ENCODE assay signal across 1 cellular context in the genomic region with DNA sequence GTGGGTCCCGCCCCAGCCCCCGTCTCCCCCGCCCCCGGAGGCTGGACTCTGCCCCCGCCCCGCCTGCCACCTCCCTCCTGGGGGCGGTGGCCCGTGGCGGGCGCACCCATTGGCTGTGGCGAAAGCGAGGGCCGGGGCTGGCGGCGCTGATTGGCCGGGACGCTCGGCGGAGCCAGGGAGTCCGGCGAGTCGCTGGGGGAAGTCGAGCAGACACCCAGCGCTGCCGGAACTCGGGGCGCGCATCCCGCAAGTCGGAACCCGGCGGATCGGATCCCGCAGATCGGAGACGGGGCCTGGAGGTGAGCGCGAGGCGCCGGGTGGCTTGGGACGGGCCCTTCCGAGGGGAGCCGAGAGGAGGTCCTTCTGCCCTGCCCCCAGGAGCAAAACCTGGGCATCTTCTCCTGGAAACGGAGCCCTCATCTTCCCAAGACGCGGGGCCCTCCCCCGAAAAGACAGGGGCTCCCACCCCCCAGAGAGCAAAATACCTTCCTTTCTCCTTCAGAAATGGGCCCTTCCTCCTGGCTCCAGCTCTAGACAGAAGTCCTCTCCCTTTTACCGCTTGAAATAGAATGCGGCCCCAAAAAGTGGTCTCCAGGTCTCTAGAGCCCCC.
A peak's percentile ranks its signal among the peaks of the same experiment; 100 is the strongest.
TF ChIP-seq lines count a peak whose summit lies in the region.

A gene (plus strand): TSS at position 205 of the 610 bp plus-strand sequence. CDS start 61,123 bp downstream, outside the sequence.

TF ChIP-seq in HepG2, 621 proteins besides CTCF, POLR2A, EP300 and RAD21 (continued from another document and continues in another):
- TF ChIP-seq, protein P1, sequence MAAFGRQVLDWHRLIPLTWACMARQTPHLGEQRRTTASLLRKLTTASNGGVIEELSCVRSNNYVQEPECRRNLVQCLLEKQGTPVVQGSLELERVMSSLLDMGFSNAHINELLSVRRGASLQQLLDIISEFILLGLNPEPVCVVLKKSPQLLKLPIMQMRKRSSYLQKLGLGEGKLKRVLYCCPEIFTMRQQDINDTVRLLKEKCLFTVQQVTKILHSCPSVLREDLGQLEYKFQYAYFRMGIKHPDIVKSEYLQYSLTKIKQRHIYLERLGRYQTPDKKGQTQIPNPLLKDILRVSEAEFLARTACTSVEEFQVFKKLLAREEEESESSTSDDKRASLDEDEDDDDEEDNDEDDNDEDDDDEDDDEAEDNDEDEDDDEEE (CRISPR knock-in tag; IDR thresholded peaks at IDR 0.05), result peak; percentile 65; the same call in 1 of the 2 replicates
- TF ChIP-seq, protein P2, sequence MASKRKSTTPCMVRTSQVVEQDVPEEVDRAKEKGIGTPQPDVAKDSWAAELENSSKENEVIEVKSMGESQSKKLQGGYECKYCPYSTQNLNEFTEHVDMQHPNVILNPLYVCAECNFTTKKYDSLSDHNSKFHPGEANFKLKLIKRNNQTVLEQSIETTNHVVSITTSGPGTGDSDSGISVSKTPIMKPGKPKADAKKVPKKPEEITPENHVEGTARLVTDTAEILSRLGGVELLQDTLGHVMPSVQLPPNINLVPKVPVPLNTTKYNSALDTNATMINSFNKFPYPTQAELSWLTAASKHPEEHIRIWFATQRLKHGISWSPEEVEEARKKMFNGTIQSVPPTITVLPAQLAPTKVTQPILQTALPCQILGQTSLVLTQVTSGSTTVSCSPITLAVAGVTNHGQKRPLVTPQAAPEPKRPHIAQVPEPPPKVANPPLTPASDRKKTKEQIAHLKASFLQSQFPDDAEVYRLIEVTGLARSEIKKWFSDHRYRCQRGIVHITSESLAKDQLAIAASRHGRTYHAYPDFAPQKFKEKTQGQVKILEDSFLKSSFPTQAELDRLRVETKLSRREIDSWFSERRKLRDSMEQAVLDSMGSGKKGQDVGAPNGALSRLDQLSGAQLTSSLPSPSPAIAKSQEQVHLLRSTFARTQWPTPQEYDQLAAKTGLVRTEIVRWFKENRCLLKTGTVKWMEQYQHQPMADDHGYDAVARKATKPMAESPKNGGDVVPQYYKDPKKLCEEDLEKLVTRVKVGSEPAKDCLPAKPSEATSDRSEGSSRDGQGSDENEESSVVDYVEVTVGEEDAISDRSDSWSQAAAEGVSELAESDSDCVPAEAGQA (IDR thresholded peaks at IDR 0.05; ENCODE audit: low read depth), result no peak
- TF ChIP-seq, protein P2 (CRISPR knock-in tag; IDR thresholded peaks at IDR 0.05; ENCODE audit: borderline replicate concordance), result no peak
- TF ChIP-seq TEAD3 (CRISPR knock-in tag; optimal IDR thresholded peaks at IDR 0.05; ENCODE audit: borderline replicate concordance), result peak; percentile 71
- no peak for TF ChIP-seq CREM (IDR thresholded peaks at IDR 0.05)
- no peak for TF ChIP-seq CREM (CRISPR knock-in tag; IDR thresholded peaks at IDR 0.05)
- TF ChIP-seq, protein P3, sequence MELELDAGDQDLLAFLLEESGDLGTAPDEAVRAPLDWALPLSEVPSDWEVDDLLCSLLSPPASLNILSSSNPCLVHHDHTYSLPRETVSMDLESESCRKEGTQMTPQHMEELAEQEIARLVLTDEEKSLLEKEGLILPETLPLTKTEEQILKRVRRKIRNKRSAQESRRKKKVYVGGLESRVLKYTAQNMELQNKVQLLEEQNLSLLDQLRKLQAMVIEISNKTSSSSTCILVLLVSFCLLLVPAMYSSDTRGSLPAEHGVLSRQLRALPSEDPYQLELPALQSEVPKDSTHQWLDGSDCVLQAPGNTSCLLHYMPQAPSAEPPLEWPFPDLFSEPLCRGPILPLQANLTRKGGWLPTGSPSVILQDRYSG (CRISPR knock-in tag; IDR thresholded peaks at IDR 0.05), result no peak
- TF ChIP-seq MIER2 (CRISPR knock-in tag; IDR thresholded peaks at IDR 0.05), result no peak
- TF ChIP-seq ZNF331 (CRISPR knock-in tag; IDR thresholded peaks at IDR 0.05), result no peak
- TF ChIP-seq, protein P4, sequence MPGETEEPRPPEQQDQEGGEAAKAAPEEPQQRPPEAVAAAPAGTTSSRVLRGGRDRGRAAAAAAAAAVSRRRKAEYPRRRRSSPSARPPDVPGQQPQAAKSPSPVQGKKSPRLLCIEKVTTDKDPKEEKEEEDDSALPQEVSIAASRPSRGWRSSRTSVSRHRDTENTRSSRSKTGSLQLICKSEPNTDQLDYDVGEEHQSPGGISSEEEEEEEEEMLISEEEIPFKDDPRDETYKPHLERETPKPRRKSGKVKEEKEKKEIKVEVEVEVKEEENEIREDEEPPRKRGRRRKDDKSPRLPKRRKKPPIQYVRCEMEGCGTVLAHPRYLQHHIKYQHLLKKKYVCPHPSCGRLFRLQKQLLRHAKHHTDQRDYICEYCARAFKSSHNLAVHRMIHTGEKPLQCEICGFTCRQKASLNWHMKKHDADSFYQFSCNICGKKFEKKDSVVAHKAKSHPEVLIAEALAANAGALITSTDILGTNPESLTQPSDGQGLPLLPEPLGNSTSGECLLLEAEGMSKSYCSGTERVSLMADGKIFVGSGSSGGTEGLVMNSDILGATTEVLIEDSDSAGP (CRISPR knock-in tag; IDR thresholded peaks at IDR 0.05; ENCODE audit: borderline replicate concordance), result peak; percentile 68; the same call in 1 of the 2 replicates
- peak; percentile 47 for TF ChIP-seq ZNF564 (CRISPR knock-in tag; IDR thresholded peaks at IDR 0.05)
- TF ChIP-seq MTF1 (CRISPR knock-in tag; IDR thresholded peaks at IDR 0.05), result no peak
- TF ChIP-seq, protein P5, sequence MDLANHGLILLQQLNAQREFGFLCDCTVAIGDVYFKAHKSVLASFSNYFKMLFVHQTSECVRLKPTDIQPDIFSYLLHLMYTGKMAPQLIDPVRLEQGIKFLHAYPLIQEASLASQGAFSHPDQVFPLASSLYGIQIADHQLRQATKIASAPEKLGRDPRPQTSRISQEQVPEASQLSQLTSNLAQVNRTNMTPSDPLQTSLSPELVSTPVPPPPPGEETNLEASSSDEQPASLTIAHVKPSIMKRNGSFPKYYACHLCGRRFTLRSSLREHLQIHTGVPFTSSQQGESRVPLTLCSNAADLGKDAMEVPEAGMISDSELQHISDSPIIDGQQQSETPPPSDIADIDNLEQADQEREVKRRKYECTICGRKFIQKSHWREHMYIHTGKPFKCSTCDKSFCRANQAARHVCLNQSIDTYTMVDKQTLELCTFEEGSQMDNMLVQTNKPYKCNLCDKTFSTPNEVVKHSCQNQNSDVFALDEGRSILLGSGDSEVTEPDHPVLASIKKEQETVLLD (CRISPR knock-in tag; IDR thresholded peaks at IDR 0.05; ENCODE audit: low read depth), result no peak
- TF ChIP-seq SRSF1 (optimal IDR thresholded peaks at IDR 0.05; ENCODE audit: low read depth, low read length), result peak; percentile 44
- no peak for TF ChIP-seq ZBTB3 (CRISPR knock-in tag; IDR thresholded peaks at IDR 0.05; ENCODE audit: borderline replicate concordance, low read depth)
- TF ChIP-seq, protein P6, sequence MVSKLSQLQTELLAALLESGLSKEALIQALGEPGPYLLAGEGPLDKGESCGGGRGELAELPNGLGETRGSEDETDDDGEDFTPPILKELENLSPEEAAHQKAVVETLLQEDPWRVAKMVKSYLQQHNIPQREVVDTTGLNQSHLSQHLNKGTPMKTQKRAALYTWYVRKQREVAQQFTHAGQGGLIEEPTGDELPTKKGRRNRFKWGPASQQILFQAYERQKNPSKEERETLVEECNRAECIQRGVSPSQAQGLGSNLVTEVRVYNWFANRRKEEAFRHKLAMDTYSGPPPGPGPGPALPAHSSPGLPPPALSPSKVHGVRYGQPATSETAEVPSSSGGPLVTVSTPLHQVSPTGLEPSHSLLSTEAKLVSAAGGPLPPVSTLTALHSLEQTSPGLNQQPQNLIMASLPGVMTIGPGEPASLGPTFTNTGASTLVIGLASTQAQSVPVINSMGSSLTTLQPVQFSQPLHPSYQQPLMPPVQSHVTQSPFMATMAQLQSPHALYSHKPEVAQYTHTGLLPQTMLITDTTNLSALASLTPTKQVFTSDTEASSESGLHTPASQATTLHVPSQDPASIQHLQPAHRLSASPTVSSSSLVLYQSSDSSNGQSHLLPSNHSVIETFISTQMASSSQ (IDR thresholded peaks at IDR 0.05; ENCODE audit: low read depth), result no peak
- TF ChIP-seq, protein P6 (CRISPR knock-in tag; IDR thresholded peaks at IDR 0.05; ENCODE audit: borderline replicate concordance), result peak; percentile 39; the same call in 1 of the 2 replicates
- peak; percentile 53; the same call in 1 of the 2 replicates for TF ChIP-seq MED1 (CRISPR knock-in tag; IDR thresholded peaks at IDR 0.05)
- no peak for TF ChIP-seq ZNF749 (CRISPR knock-in tag; IDR thresholded peaks at IDR 0.05; ENCODE audit: borderline replicate concordance)
- TF ChIP-seq ZNF569 (CRISPR knock-in tag; IDR thresholded peaks at IDR 0.05; ENCODE audit: borderline replicate concordance), result no peak
- TF ChIP-seq, protein P7, sequence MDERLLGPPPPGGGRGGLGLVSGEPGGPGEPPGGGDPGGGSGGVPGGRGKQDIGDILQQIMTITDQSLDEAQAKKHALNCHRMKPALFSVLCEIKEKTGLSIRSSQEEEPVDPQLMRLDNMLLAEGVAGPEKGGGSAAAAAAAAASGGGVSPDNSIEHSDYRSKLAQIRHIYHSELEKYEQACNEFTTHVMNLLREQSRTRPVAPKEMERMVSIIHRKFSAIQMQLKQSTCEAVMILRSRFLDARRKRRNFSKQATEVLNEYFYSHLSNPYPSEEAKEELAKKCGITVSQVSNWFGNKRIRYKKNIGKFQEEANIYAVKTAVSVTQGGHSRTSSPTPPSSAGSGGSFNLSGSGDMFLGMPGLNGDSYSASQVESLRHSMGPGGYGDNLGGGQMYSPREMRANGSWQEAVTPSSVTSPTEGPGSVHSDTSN (CRISPR knock-in tag; IDR thresholded peaks at IDR 0.05), result no peak
- TF ChIP-seq EHMT2 (IDR thresholded peaks at IDR 0.05; ENCODE audit: borderline replicate concordance, low read depth, low read length), result no peak
- TF ChIP-seq ZNF207 (IDR thresholded peaks at IDR 0.05; ENCODE audit: borderline replicate concordance), result no peak
- no peak for TF ChIP-seq MBNL3 (CRISPR knock-in tag; conservative IDR thresholded peaks at IDR 0.05)
- no peak for TF ChIP-seq ZNF263 (CRISPR knock-in tag; IDR thresholded peaks at IDR 0.05)
- TF ChIP-seq ISL2 (CRISPR knock-in tag; IDR thresholded peaks at IDR 0.05), result peak; percentile 60; the same call in 1 of the 2 replicates
- TF ChIP-seq KAT2B (IDR thresholded peaks at IDR 0.05; ENCODE audit: borderline replicate concordance, low read depth, low read length), result no peak
- TF ChIP-seq ZNF562 (CRISPR knock-in tag; IDR thresholded peaks at IDR 0.05; ENCODE audit: borderline replicate concordance), result no peak
- TF ChIP-seq ZNF724P (CRISPR knock-in tag; IDR thresholded peaks at IDR 0.05; ENCODE audit: borderline replicate concordance), result no peak
- TF ChIP-seq PHF21A (CRISPR knock-in tag; IDR thresholded peaks at IDR 0.05), result peak; percentile 15; the same call in 1 of the 2 replicates
- peak; percentile 73; the same call in 1 of the 2 replicates for TF ChIP-seq TBP (CRISPR knock-in tag; IDR thresholded peaks at IDR 0.05)
- TF ChIP-seq JDP2 (CRISPR knock-in tag; IDR thresholded peaks at IDR 0.05; ENCODE audit: borderline replicate concordance), result no peak
- TF ChIP-seq CEBPB (IDR thresholded peaks at IDR 0.05; ENCODE audit: borderline replicate concordance, low read depth, low read length), result no peak
- 0 out of 2 replicates have a peak, but pooled peaks have one; percentile 61 for TF ChIP-seq SALL1 (CRISPR knock-in tag; IDR thresholded peaks at IDR 0.05)
- no peak for TF ChIP-seq NR2F1 (CRISPR knock-in tag; IDR thresholded peaks at IDR 0.05)
- no peak for TF ChIP-seq ZKSCAN8 (CRISPR knock-in tag; IDR thresholded peaks at IDR 0.05; ENCODE audit: borderline replicate concordance)
- no peak for TF ChIP-seq NONO (IDR thresholded peaks at IDR 0.05)
- TF ChIP-seq NONO (CRISPR knock-in tag; conservative IDR thresholded peaks at IDR 0.05), result peak; percentile 65; the same call in 1 of the 2 replicates
- TF ChIP-seq ZBTB1 (CRISPR knock-in tag; IDR thresholded peaks at IDR 0.05; ENCODE audit: borderline replicate concordance), result no peak
- TF ChIP-seq EZH2 (conservative IDR thresholded peaks at IDR 0.05; ENCODE audit: low read depth, low read length), result no peak
- no peak for TF ChIP-seq FOXK2 (IDR thresholded peaks at IDR 0.05)
- no peak for TF ChIP-seq NRL (CRISPR knock-in tag; IDR thresholded peaks at IDR 0.05; ENCODE audit: borderline replicate concordance)
- TF ChIP-seq YEATS4 (CRISPR knock-in tag; IDR thresholded peaks at IDR 0.05; ENCODE audit: borderline replicate concordance), result peak; percentile 70
- no peak for TF ChIP-seq NAIF1 (CRISPR knock-in tag; IDR thresholded peaks at IDR 0.05; ENCODE audit: borderline replicate concordance)
- no peak for TF ChIP-seq HNRNPL (IDR thresholded peaks at IDR 0.05; ENCODE audit: low read depth, low read length)
